In the genomic region with DNA sequence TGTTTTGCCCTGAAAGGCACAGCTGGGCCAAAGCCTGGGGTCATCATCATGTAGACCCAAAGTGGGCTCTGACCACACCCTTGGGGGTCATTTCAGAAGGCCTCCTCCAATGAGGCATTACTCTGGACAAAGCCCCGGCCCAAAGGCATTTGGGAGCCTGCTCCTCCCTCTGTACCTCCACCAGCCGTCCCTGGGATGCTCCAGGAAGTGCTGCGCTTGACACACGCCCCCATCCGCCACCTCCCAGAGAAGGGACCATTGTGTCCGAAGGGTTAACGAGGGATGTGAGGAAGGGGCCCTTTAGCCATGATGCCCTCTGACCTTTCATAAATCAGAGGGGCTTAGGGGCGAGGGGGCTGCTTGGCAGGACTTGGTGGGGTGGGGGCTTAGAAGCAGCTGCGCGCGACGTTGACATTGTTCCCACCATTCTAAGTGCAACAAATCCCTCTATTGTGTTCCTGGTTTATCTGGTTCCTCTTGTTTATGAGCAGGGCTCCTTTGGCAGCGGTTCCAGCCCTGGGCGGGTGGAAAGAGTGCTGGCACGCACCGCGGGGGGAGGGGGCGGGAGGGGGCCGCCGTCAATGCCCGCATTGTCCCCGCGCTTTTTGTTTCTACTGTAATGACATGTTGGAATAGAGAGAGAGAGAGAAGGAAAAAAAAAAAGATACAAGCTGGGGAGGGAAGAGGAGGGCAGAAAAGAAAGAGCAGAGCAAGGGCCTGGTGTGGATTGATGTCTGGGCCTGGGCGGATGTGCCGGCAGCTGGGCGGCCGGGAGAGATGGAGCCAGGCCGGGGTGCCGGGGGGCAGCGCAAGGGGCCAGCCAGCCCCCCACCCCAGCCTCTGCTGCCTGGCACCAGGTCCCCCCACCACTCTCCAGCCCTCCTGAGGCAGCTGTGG, we compare ENCODE assay signal across 1 cellular context.
TF ChIP-seq lines count a peak whose summit lies in the region.

No MANE protein-coding gene starts in this region.

TF ChIP-seq in SK-N-SH, 30 proteins besides CTCF, POLR2A, EP300 and RAD21 (continued from another document):
- TF ChIP-seq USF2 (IDR thresholded peaks at IDR 0.05; ENCODE audit: borderline replicate concordance, low read depth, low read length) (no peak), RXRA (IDR thresholded peaks at IDR 0.05; ENCODE audit: borderline replicate concordance, low read depth) (no peak), SMC3 (IDR thresholded peaks at IDR 0.05; ENCODE audit: low read depth, low read length) (no peak), IRF3 (IDR thresholded peaks at IDR 0.05; ENCODE audit: low read depth, low read length) (no peak)
